Comparison of ENCODE assay signal across 3 cellular contexts in the genomic region with DNA sequence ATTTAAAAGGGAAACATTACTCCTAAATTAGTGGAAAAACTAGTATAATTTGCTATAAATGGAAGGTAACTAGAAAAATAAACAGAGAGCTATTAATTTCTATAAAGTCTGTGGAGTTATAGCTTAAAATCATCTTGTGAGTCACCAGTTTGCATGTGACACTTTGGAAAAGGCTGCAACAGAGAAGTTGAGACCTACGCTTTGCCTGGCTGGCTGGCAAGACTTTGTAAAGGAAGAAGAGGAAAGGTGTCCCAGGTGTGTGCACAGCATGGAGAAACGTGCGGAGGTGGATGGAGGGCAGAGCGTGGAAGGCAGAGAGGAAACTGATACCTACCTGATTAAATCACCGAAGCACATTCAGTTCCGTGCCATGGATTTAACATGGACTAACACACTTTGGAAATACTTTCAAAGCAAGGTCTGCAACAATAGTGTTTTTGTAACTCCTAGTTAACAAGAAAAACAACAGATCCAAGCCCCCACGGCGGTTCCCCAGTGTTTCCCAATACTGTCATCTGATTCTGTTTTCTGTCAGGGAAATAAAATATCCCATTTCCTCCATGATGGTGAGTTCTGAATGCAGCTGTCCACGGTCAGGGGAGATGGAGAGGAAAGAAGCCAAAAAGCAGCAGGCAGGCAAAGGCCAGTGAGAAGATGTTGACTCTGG.
TF ChIP-seq lines count a peak whose summit lies in the region.

No MANE protein-coding gene starts in this region.

TF ChIP-seq in SK-N-SH treated with all-trans-retinoic acid at 6 μM for 48 hours, 23 proteins besides CTCF, POLR2A, EP300 and RAD21 (continued from another document):
- TF ChIP-seq, protein P1, sequence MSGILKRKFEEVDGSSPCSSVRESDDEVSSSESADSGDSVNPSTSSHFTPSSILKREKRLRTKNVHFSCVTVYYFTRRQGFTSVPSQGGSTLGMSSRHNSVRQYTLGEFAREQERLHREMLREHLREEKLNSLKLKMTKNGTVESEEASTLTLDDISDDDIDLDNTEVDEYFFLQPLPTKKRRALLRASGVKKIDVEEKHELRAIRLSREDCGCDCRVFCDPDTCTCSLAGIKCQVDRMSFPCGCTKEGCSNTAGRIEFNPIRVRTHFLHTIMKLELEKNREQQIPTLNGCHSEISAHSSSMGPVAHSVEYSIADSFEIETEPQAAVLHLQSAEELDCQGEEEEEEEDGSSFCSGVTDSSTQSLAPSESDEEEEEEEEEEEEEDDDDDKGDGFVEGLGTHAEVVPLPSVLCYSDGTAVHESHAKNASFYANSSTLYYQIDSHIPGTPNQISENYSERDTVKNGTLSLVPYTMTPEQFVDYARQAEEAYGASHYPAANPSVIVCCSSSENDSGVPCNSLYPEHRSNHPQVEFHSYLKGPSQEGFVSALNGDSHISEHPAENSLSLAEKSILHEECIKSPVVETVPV (CRISPR knock-in tag; IDR thresholded peaks at IDR 0.05) = no peak
- no peak for TF ChIP-seq GLIS3 (CRISPR knock-in tag; IDR thresholded peaks at IDR 0.05)
- TF ChIP-seq ZC3H10 (CRISPR knock-in tag; IDR thresholded peaks at IDR 0.05) = no peak
- no peak for TF ChIP-seq CSDC2 (CRISPR knock-in tag; IDR thresholded peaks at IDR 0.05)
- no peak for TF ChIP-seq RARB (CRISPR knock-in tag; IDR thresholded peaks at IDR 0.05)
- TF ChIP-seq ISL1 (CRISPR knock-in tag; IDR thresholded peaks at IDR 0.05) = no peak
- TF ChIP-seq, protein P2, sequence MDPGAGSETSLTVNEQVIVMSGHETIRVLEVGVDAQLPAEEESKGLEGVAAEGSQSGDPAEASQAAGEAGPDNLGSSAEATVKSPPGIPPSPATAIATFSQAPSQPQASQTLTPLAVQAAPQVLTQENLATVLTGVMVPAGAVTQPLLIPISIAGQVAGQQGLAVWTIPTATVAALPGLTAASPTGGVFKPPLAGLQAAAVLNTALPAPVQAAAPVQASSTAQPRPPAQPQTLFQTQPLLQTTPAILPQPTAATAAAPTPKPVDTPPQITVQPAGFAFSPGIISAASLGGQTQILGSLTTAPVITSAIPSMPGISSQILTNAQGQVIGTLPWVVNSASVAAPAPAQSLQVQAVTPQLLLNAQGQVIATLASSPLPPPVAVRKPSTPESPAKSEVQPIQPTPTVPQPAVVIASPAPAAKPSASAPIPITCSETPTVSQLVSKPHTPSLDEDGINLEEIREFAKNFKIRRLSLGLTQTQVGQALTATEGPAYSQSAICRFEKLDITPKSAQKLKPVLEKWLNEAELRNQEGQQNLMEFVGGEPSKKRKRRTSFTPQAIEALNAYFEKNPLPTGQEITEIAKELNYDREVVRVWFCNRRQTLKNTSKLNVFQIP (CRISPR knock-in tag; IDR thresholded peaks at IDR 0.05; ENCODE audit: borderline replicate concordance, low read depth) = no peak

TF ChIP-seq in SK-N-SH, 30 proteins besides CTCF, POLR2A, EP300 and RAD21 (continued from another document):
- TF ChIP-seq, protein P3, sequence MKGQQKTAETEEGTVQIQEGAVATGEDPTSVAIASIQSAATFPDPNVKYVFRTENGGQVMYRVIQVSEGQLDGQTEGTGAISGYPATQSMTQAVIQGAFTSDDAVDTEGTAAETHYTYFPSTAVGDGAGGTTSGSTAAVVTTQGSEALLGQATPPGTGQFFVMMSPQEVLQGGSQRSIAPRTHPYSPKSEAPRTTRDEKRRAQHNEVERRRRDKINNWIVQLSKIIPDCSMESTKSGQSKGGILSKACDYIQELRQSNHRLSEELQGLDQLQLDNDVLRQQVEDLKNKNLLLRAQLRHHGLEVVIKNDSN (IDR thresholded peaks at IDR 0.05; ENCODE audit: borderline replicate concordance, low read depth) = no peak
- TF ChIP-seq NRF1 (IDR thresholded peaks at IDR 0.05; ENCODE audit: low read depth, low read length) = no peak
- TF ChIP-seq GABPA (IDR thresholded peaks at IDR 0.05; ENCODE audit: low read depth) = no peak
- no peak for TF ChIP-seq CHD2 (IDR thresholded peaks at IDR 0.05; ENCODE audit: low read length, partially characterized antibody)
- no peak for TF ChIP-seq TEAD4 (IDR thresholded peaks at IDR 0.05; ENCODE audit: borderline replicate concordance, insufficient read depth)
- no peak for TF ChIP-seq ELF1 (IDR thresholded peaks at IDR 0.05)
- TF ChIP-seq, protein P4, sequence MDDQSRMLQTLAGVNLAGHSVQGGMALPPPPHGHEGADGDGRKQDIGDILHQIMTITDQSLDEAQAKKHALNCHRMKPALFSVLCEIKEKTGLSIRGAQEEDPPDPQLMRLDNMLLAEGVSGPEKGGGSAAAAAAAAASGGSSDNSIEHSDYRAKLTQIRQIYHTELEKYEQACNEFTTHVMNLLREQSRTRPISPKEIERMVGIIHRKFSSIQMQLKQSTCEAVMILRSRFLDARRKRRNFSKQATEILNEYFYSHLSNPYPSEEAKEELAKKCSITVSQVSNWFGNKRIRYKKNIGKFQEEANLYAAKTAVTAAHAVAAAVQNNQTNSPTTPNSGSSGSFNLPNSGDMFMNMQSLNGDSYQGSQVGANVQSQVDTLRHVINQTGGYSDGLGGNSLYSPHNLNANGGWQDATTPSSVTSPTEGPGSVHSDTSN (IDR thresholded peaks at IDR 0.05) = no peak

TF ChIP-seq in WTC11, 78 proteins besides CTCF, POLR2A, EP300 and RAD21 (continued from another document):
- TF ChIP-seq, protein P5, sequence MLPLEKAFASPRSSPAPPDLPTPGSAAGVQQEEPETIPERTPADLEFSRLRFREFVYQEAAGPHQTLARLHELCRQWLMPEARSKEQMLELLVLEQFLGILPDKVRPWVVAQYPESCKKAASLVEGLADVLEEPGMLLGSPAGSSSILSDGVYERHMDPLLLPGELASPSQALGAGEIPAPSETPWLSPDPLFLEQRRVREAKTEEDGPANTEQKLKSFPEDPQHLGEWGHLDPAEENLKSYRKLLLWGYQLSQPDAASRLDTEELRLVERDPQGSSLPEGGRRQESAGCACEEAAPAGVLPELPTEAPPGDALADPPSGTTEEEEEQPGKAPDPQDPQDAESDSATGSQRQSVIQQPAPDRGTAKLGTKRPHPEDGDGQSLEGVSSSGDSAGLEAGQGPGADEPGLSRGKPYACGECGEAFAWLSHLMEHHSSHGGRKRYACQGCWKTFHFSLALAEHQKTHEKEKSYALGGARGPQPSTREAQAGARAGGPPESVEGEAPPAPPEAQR (CRISPR knock-in tag; IDR thresholded peaks at IDR 0.05) = no peak
- TF ChIP-seq, protein P6, sequence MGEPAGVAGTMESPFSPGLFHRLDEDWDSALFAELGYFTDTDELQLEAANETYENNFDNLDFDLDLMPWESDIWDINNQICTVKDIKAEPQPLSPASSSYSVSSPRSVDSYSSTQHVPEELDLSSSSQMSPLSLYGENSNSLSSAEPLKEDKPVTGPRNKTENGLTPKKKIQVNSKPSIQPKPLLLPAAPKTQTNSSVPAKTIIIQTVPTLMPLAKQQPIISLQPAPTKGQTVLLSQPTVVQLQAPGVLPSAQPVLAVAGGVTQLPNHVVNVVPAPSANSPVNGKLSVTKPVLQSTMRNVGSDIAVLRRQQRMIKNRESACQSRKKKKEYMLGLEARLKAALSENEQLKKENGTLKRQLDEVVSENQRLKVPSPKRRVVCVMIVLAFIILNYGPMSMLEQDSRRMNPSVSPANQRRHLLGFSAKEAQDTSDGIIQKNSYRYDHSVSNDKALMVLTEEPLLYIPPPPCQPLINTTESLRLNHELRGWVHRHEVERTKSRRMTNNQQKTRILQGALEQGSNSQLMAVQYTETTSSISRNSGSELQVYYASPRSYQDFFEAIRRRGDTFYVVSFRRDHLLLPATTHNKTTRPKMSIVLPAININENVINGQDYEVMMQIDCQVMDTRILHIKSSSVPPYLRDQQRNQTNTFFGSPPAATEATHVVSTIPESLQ (CRISPR knock-in tag; IDR thresholded peaks at IDR 0.05) = no peak
- TF ChIP-seq, protein P7, sequence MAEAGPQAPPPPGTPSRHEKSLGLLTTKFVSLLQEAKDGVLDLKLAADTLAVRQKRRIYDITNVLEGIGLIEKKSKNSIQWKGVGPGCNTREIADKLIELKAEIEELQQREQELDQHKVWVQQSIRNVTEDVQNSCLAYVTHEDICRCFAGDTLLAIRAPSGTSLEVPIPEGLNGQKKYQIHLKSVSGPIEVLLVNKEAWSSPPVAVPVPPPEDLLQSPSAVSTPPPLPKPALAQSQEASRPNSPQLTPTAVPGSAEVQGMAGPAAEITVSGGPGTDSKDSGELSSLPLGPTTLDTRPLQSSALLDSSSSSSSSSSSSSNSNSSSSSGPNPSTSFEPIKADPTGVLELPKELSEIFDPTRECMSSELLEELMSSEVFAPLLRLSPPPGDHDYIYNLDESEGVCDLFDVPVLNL (CRISPR knock-in tag; IDR thresholded peaks at IDR 0.05; ENCODE audit: borderline replicate concordance, low read depth) = no peak
